Comparison of ENCODE assay signal across 8 cellular contexts in genomic region chr14:75661499-75661814, GRCh38. TPM values are rescaled to one million over a fixed set of nuclear protein-coding genes. Genes with fewer than 3 reads are reported as not detected.
DNase-seq lines count a peak whose midpoint lies in the region; ATAC-seq, FAIRE-seq and TF ChIP-seq lines count a peak whose summit lies in the region.

No MANE protein-coding gene starts in this region.

- peak overlapping the region; percentile 88 for H3K4me3 ChIP-seq in A549
- H3K4me3 ChIP-seq in bronchial epithelial cell (ENCODE audit: low read depth, low read length) = peak overlapping the region; percentile 92
- H3K4me3 ChIP-seq in mononuclear cell (ENCODE audit: low read length) = peak overlapping the region; percentile 94

- TF ChIP-seq EP300 in A549 (IDR thresholded peaks at IDR 0.05) = no peak

- no peaks in the 10 kb centered on the region for H3K9me3 ChIP-seq in A549
- H3K9me3 ChIP-seq in mononuclear cell (ENCODE audit: low read depth, low read length) = no peaks in the 10 kb centered on the region

- no peak for TF ChIP-seq RAD21 in A549 (conservative IDR thresholded peaks at IDR 0.05 in 1 of 2, IDR thresholded peaks at IDR 0.05 in 1 of 2)

- H3K27ac ChIP-seq in A549 = peak overlapping the region; percentile 80 to 87

- FAIRE-seq in A549 (lab: Jason Lieb, UNC) (no peak), bronchial epithelial cell (lab: Jason Lieb, UNC) (no peak)

- H3K27me3 ChIP-seq in bronchial epithelial cell (ENCODE audit: control insufficient read depth, insufficient read depth, low read length) (no peaks in the 10 kb centered on the region), mononuclear cell (ENCODE audit: insufficient read depth, low read length) (no peaks in the 10 kb centered on the region)

- TF ChIP-seq POLR2A in A549 (IDR thresholded peaks at IDR 0.05; ENCODE audit: low read length) = no peak

- H3K4me1 ChIP-seq in A549 = peaks cover 14% of the 10 kb centered on the region; the same call in 2 of the 3 replicates
- H3K4me1 ChIP-seq in mononuclear cell (ENCODE audit: insufficient read depth, low read length) = peaks cover 18% of the 10 kb centered on the region

- CTCF ChIA-PET in A549 (lab: Yijun Ruan, JAX) = interaction anchor here (0.6 to 13.9 kb wide), 3 partner anchors 12 to 321 kb away, joined by 3 to 546 read pairs (median 9); partner anchors contain the start of gene FLVCR2

- peaks cover 6% of the 10 kb centered on the region for H3K36me3 ChIP-seq in bronchial epithelial cell (ENCODE audit: control insufficient read depth, insufficient read depth, low read length)

- under 1% methylated on average over 9 of the region's 18 CpGs for WGBS in A549 (ENCODE audit: missing lambda C conversion rate)

- H3K4me2 ChIP-seq in A549 = peak overlapping the region; percentile 94

- DNase-seq in A549 (ENCODE audit: low read depth in 1 of 2, low spot score in 1 of 2) (no peak), bronchial epithelial cell (ENCODE audit: low read depth) (no peak), NCI-H1105 treated with DMSO at 0.1 percent for 48 hours (lab: John Stamatoyannopoulos, UW) (no peak), globus pallidus (ENCODE audit: low spot score) (no peak), COLO668 (lab: John Stamatoyannopoulos, UW; ENCODE audit: unreplicated experiment) (no peak)

- POLR2A ChIA-PET in A549 (lab: Yijun Ruan, JAX) = interaction anchor here (0.6 to 1.4 kb wide), 6 partner anchors 16 to 555 kb away, joined by 3 to 9 read pairs (median 3); no protein-coding TSS in a partner anchor

- peak; percentile 47; a peak in 4 of 6 replicates for ATAC-seq in A549
- peak; percentile 1 for ATAC-seq in HG03135 (IDR thresholded peaks at IDR 0.05; ENCODE audit: unreplicated experiment)
- ATAC-seq in HG03520 (IDR thresholded peaks at IDR 0.05; ENCODE audit: unreplicated experiment) = no peak

- TF ChIP-seq CTCF in A549 (IDR thresholded peaks at IDR 0.05) = no peak
- TF ChIP-seq CTCF in bronchial epithelial cell (IDR thresholded peaks at IDR 0.05; ENCODE audit: insufficient read depth, low read length, severe bottlenecking) = no peak

TF ChIP-seq in A549, 52 proteins besides CTCF, POLR2A, EP300 and RAD21:
- TF ChIP-seq, protein P1, sequence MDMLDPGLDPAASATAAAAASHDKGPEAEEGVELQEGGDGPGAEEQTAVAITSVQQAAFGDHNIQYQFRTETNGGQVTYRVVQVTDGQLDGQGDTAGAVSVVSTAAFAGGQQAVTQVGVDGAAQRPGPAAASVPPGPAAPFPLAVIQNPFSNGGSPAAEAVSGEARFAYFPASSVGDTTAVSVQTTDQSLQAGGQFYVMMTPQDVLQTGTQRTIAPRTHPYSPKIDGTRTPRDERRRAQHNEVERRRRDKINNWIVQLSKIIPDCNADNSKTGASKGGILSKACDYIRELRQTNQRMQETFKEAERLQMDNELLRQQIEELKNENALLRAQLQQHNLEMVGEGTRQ (IDR thresholded peaks at IDR 0.05) = no peak
- TF ChIP-seq BCL3 (IDR thresholded peaks at IDR 0.05) = no peak
- no peak for TF ChIP-seq ZNF302 (CRISPR knock-in tag; IDR thresholded peaks at IDR 0.05)
- no peak for TF ChIP-seq CBX2 (IDR thresholded peaks at IDR 0.05; ENCODE audit: borderline replicate concordance, low read depth)
- TF ChIP-seq FOXS1 (CRISPR knock-in tag; IDR thresholded peaks at IDR 0.05) = no peak
- TF ChIP-seq JUNB (IDR thresholded peaks at IDR 0.05) = no peak
- TF ChIP-seq HES2 (IDR thresholded peaks at IDR 0.05) = no peak
- TF ChIP-seq, protein P2, sequence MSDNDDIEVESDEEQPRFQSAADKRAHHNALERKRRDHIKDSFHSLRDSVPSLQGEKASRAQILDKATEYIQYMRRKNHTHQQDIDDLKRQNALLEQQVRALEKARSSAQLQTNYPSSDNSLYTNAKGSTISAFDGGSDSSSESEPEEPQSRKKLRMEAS (IDR thresholded peaks at IDR 0.05) = no peak
- TF ChIP-seq RNF2 (IDR thresholded peaks at IDR 0.05; ENCODE audit: borderline replicate concordance, low read depth) = no peak
- no peak for TF ChIP-seq ZSCAN20 (CRISPR knock-in tag; IDR thresholded peaks at IDR 0.05)
- no peak for TF ChIP-seq NFE2L2 (conservative IDR thresholded peaks at IDR 0.05; ENCODE audit: low read length)
- no peak for TF ChIP-seq MAZ (IDR thresholded peaks at IDR 0.05; ENCODE audit: borderline replicate concordance, low read depth, low read length)
- TF ChIP-seq FOSL2 (IDR thresholded peaks at IDR 0.05) = no peak
- TF ChIP-seq FOSL2 (CRISPR knock-in tag; IDR thresholded peaks at IDR 0.05) = no peak

RNA-seq across cellular contexts. Expression of gene TTLL5, which starts 0.4 kb away (rescaled TPM):
- polyA plus RNA-seq in A549 (2011; rRNA removed) (23.7 and 36.7 TPM in 2 replicates), A549 (2017; fragmentation: RNase III; extraction: RNeasy Plus Mini Kit Qiagen cat#74134 plus additional on column Dnase treatment) (18.4 to 19.7 TPM (median 18.8 TPM) in 3 replicates)
- 8.1 and 10.1 TPM in 2 replicates for polyA plus RNA-seq in A549 (2012; cell fraction: cytosol; rRNA removed)
- 10.1 and 15.5 TPM in 2 replicates for polyA plus RNA-seq in A549 (2012; cell fraction: nucleus; rRNA removed)
- polyA minus RNA-seq in A549 (2011; rRNA and poly(A)+ RNA removed) = 37.3 and 38.7 TPM in 2 replicates
- total RNA-seq in bronchial epithelial cell (15.5 and 20.0 TPM in 2 replicates), mononuclear cell (10.6 TPM)

RNA-seq across cellular contexts. Expression of gene ERG28, which starts 0.8 kb away (rescaled TPM):
- polyA plus RNA-seq in A549 (2011; rRNA removed) (22.3 and 23.4 TPM in 2 replicates), A549 (2017; fragmentation: RNase III; extraction: RNeasy Plus Mini Kit Qiagen cat#74134 plus additional on column Dnase treatment) (14.0 to 19.1 TPM (median 18.8 TPM) in 3 replicates)
- 16.1 and 20.7 TPM in 2 replicates for polyA plus RNA-seq in A549 (2012; cell fraction: cytosol; rRNA removed)
- polyA plus RNA-seq in A549 (2012; cell fraction: nucleus; rRNA removed) = 5.2 and 9.2 TPM in 2 replicates
- polyA minus RNA-seq in A549 (2011; rRNA and poly(A)+ RNA removed) = 7.6 and 10.4 TPM in 2 replicates
- total RNA-seq in bronchial epithelial cell (3.6 and 4.2 TPM in 2 replicates), mononuclear cell (3.8 TPM)
